Comparison of ENCODE assay signal across 22 cellular contexts in the genomic region with DNA sequence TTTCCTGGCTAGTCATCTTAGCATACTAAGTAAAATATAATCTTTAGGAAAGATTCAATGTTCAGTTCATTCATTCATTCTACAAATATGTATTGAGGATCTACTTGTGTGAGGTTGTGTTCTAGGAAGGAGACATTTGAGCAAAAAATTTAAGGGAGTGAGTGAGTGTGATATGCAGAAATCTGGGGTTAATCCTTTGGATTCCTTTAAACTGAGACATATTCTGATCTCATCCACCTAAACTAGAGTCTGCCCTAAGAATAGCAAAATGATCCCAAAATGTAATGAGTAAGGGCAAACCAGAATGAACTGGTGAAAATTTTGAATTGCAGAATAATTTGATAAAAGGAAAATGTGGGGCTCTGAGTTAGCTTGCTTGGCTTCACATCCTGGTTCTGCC. TPM values are rescaled to one million over a fixed set of nuclear protein-coding genes. Genes with fewer than 3 reads are reported as not detected.
DNase-seq lines count a peak whose midpoint lies in the region; ATAC-seq and TF ChIP-seq lines count a peak whose summit lies in the region.
"Had no signal": no experiment of that assay in that cellular context is flagged by ENCODE, and none has a peak within 500 bp of the region (broad histone marks: within the 10 kb centered on the region; RNA-seq: fewer than 3 reads in every experiment).

No MANE protein-coding gene starts in this region.

- H3K36me3 ChIP-seq in SK-N-SH (replicated peaks in 1 of 2; ENCODE audit: control insufficient read depth in 1 of 2, insufficient read depth in 2 of 2, low read length in 1 of 2) = no peaks in the 10 kb centered on the region
- no peaks in the 10 kb centered on the region for H3K36me3 ChIP-seq in skeletal muscle satellite cell (ENCODE audit: insufficient read depth, low read length)
- H3K36me3 ChIP-seq: ascending aorta, upper lobe of right lung, WERI-Rb-1 had no signal

- H3K4me3 Mint-ChIP-seq in activated naive CD4-positive, alpha-beta T cell treated with anti-CD3 and anti-CD28 coated beads for 36 hours = no peak overlapping the region
- H3K4me3 Mint-ChIP-seq: activated CD8-positive, alpha-beta T cell treated with anti-CD3 and anti-CD28 coated beads, Interleukin-2, amount 10 ng/mL, durations not matched to agents 7 days and 5 days; CD8-positive, alpha-beta memory T cell had no signal

- no peak for TF ChIP-seq EP300 in SK-N-SH (IDR thresholded peaks at IDR 0.05; ENCODE audit: borderline replicate concordance in 1 of 2, low read depth in 1 of 2, low read length in 1 of 2)

- H3K4me1 Mint-ChIP-seq in activated naive CD4-positive, alpha-beta T cell treated with anti-CD3 and anti-CD28 coated beads for 36 hours (ENCODE audit: low read depth) = no peaks in the 10 kb centered on the region
- H3K4me1 Mint-ChIP-seq: CD8-positive, alpha-beta memory T cell had no signal

- H3F3A ChIP-seq in SK-N-SH (replicated peaks; ENCODE audit: insufficient read depth) = peaks cover 5% of the 10 kb centered on the region

- no peaks in the 10 kb centered on the region for H4K20me1 ChIP-seq in SK-N-SH (ENCODE audit: insufficient read depth)

- H3K9me3 ChIP-seq in SK-N-SH (no peaks in the 10 kb centered on the region), skeletal muscle satellite cell (replicated peaks; ENCODE audit: low read length) (no peaks in the 10 kb centered on the region)
- H3K9me3 ChIP-seq: ascending aorta, upper lobe of right lung had no signal

- peaks cover 5% of the 10 kb centered on the region for H3K27me3 Mint-ChIP-seq in activated naive CD4-positive, alpha-beta T cell treated with anti-CD3 and anti-CD28 coated beads for 36 hours (ENCODE audit: low read depth)

- no peak overlapping the region; the same call in 1 of the 2 replicates for H2AFZ ChIP-seq in SK-N-SH (ENCODE audit: low read depth)

- H3K27ac Mint-ChIP-seq in activated naive CD4-positive, alpha-beta T cell treated with anti-CD3 and anti-CD28 coated beads for 36 hours = no peak overlapping the region
- H3K27ac Mint-ChIP-seq: activated CD8-positive, alpha-beta T cell treated with anti-CD3 and anti-CD28 coated beads, Interleukin-2, amount 10 ng/mL, durations not matched to agents 7 days and 5 days; activated T-helper 2 cell treated with anti-CD3 and anti-CD28 coated beads, Interferon-gamma antibody, Interleukin-2, Interleukin-4, amounts not matched to agents 10 μg/mL and 5 μg/mL and 100 μg/mL, durations not matched to agents 14 hours and 24 hours and 36 hours; CD8-positive, alpha-beta memory T cell had no signal

- H3K27me3 ChIP-seq in SK-N-SH (ENCODE audit: insufficient read depth) (no peaks in the 10 kb centered on the region), skeletal muscle satellite cell (ENCODE audit: control insufficient read depth, insufficient read depth, low read length) (no peaks in the 10 kb centered on the region)
- H3K27me3 ChIP-seq: ascending aorta, upper lobe of right lung had no signal

- intact Hi-C loops in activated naive CD4-positive, alpha-beta T cell treated with anti-CD3 and anti-CD28 coated beads for 36 hours (cut with micrococcal nuclease) = no loop called here

- H3K4me2 ChIP-seq in SK-N-SH = no peak overlapping the region
- H3K4me2 ChIP-seq in skeletal muscle satellite cell (ENCODE audit: low read length) = no peak overlapping the region

- peak; percentile 55 for DNase-seq in ELR (ENCODE audit: low read depth)
- no peak for DNase-seq in SK-N-SH
- DNase-seq in fibroblast of pulmonary artery (ENCODE audit: low read depth) = peak; percentile 35
- no peak for DNase-seq in NCI-H2029 (lab: John Stamatoyannopoulos, UW)
- no peak for DNase-seq in activated naive CD4-positive, alpha-beta T cell treated with anti-CD3 and anti-CD28 coated beads for 36 hours
- DNase-seq: activated CD8-positive, alpha-beta T cell treated with anti-CD3 and anti-CD28 coated beads, Interleukin-2, amount 10 ng/mL, durations not matched to agents 7 days and 5 days; CD8-positive, alpha-beta memory T cell; effector memory CD4-positive, alpha-beta T cell; islet precursor cell; NCI-H1694; NCI-H524; occipital lobe; upper lobe of right lung; WERI-Rb-1 had no signal

- no peak overlapping the region for H3K4me3 ChIP-seq in SK-N-SH (ENCODE audit: low read depth in 2 of 2, low read length in 1 of 2)
- H3K4me3 ChIP-seq in fibroblast of pulmonary artery (replicated peaks; ENCODE audit: low read depth, low read length) = no peak overlapping the region
- H3K4me3 ChIP-seq in skeletal muscle satellite cell (ENCODE audit: low read length) = no peak overlapping the region
- H3K4me3 ChIP-seq: ascending aorta, skin epidermis, upper lobe of right lung had no signal

- no peaks in the 10 kb centered on the region for H3K9me3 Mint-ChIP-seq in activated naive CD4-positive, alpha-beta T cell treated with anti-CD3 and anti-CD28 coated beads for 36 hours
- H3K9me3 Mint-ChIP-seq: activated T-helper 2 cell treated with anti-CD3 and anti-CD28 coated beads, Interferon-gamma antibody, Interleukin-2, Interleukin-4, amounts not matched to agents 10 μg/mL and 5 μg/mL and 100 μg/mL, durations not matched to agents 14 hours and 24 hours and 36 hours; CD8-positive, alpha-beta memory T cell had no signal

- H3K4me1 ChIP-seq in SK-N-SH (ENCODE audit: control insufficient read depth in 1 of 2, insufficient read depth in 2 of 2, low read depth in 1 of 2, low read length in 1 of 2) (no peaks in the 10 kb centered on the region), skeletal muscle satellite cell (ENCODE audit: control insufficient read depth, insufficient read depth, low read length) (peaks cover 25% of the 10 kb centered on the region)
- H3K4me1 ChIP-seq: ascending aorta, upper lobe of right lung had no signal

- H3K36me3 Mint-ChIP-seq in activated naive CD4-positive, alpha-beta T cell treated with anti-CD3 and anti-CD28 coated beads for 36 hours (ENCODE audit: low read depth) = no peaks in the 10 kb centered on the region
- H3K36me3 Mint-ChIP-seq: CD8-positive, alpha-beta memory T cell had no signal

- no peak overlapping the region for H3K9ac ChIP-seq in SK-N-SH
- peak overlapping the region; percentile 37 for H3K9ac ChIP-seq in skeletal muscle satellite cell (ENCODE audit: low read depth, low read length)

- POLR2A ChIA-PET in SK-N-SH (lab: Yijun Ruan, JAX) = no interaction called here

- TF ChIP-seq CTCF in SK-N-SH (IDR thresholded peaks at IDR 0.05) (no peak), fibroblast of pulmonary artery (IDR thresholded peaks at IDR 0.05; ENCODE audit: low read length, missing control alignments) (no peak)

- no peaks in the 10 kb centered on the region for H3K9me2 ChIP-seq in SK-N-SH

- TF ChIP-seq RAD21 in SK-N-SH (IDR thresholded peaks at IDR 0.05; ENCODE audit: low read length) = no peak

- ATAC-seq in HG03342 (IDR thresholded peaks at IDR 0.05; ENCODE audit: unreplicated experiment) = no peak
- ATAC-seq: activated CD8-positive, alpha-beta T cell treated with anti-CD3 and anti-CD28 coated beads, Interleukin-2, amount 10 ng/mL, durations not matched to agents 7 days and 5 days; upper lobe of right lung had no signal

- CTCF ChIA-PET in SK-N-SH (lab: Yijun Ruan, JAX) = interaction anchor here (1.4 kb wide), 1 partner anchor 14 kb away, joined by 4 read pairs; no protein-coding TSS in a partner anchor
- CTCF ChIA-PET in activated naive CD4-positive, alpha-beta T cell treated with anti-CD3 and anti-CD28 coated beads for 36 hours (lab: Charles Lee) = no interaction called here

- H3K79me2 ChIP-seq in SK-N-SH (ENCODE audit: insufficient read depth) = no peaks in the 10 kb centered on the region

- no peak overlapping the region; a peak in 1 of 4 replicates for H3K27ac ChIP-seq in SK-N-SH (ENCODE audit: low read depth in 2 of 2, low read length in 1 of 2)
- H3K27ac ChIP-seq: ascending aorta, skin epidermis, upper lobe of right lung, WERI-Rb-1 had no signal

TF ChIP-seq in SK-N-SH, 30 proteins besides CTCF, POLR2A, EP300 and RAD21 (continues in another document):
- TF ChIP-seq FOXM1 (IDR thresholded peaks at IDR 0.05; ENCODE audit: low read depth) = no peak
- TF ChIP-seq GABPA (IDR thresholded peaks at IDR 0.05; ENCODE audit: low read depth) = no peak
- TF ChIP-seq, protein P1, sequence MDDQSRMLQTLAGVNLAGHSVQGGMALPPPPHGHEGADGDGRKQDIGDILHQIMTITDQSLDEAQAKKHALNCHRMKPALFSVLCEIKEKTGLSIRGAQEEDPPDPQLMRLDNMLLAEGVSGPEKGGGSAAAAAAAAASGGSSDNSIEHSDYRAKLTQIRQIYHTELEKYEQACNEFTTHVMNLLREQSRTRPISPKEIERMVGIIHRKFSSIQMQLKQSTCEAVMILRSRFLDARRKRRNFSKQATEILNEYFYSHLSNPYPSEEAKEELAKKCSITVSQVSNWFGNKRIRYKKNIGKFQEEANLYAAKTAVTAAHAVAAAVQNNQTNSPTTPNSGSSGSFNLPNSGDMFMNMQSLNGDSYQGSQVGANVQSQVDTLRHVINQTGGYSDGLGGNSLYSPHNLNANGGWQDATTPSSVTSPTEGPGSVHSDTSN (IDR thresholded peaks at IDR 0.05) = no peak
- no peak for TF ChIP-seq MXI1 (IDR thresholded peaks at IDR 0.05; ENCODE audit: low read depth, low read length)
- TF ChIP-seq, protein P2, sequence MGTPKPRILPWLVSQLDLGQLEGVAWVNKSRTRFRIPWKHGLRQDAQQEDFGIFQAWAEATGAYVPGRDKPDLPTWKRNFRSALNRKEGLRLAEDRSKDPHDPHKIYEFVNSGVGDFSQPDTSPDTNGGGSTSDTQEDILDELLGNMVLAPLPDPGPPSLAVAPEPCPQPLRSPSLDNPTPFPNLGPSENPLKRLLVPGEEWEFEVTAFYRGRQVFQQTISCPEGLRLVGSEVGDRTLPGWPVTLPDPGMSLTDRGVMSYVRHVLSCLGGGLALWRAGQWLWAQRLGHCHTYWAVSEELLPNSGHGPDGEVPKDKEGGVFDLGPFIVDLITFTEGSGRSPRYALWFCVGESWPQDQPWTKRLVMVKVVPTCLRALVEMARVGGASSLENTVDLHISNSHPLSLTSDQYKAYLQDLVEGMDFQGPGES (IDR thresholded peaks at IDR 0.05; ENCODE audit: low read depth, low read length) = no peak
- peak; percentile 37; the same call in 1 of the 2 replicates for TF ChIP-seq FOSL2 (IDR thresholded peaks at IDR 0.05; ENCODE audit: borderline replicate concordance, low read depth)
- no peak for TF ChIP-seq YY1 (IDR thresholded peaks at IDR 0.05; ENCODE audit: low read depth)

RNA-seq across cellular contexts. Expression of a gene that starts 8.6 kb away (rescaled TPM):
- not detected in 2 replicates for polyA plus RNA-seq in SK-N-SH (2012; rRNA removed)
- not detected in 2 replicates for polyA plus RNA-seq in SK-N-SH (2012; cell fraction: cytosol; rRNA removed)
- 0.18 TPM in 1 of 2 replicates, not detected in the other for polyA plus RNA-seq in SK-N-SH (2012; cell fraction: nucleus; rRNA removed)
- total RNA-seq in skeletal muscle satellite cell (2012; rRNA removed) = not detected in 2 replicates
- total RNA-seq in activated naive CD4-positive, alpha-beta T cell treated with anti-CD3 and anti-CD28 coated beads for 36 hours = not detected
- total RNA-seq: activated CD8-positive, alpha-beta T cell treated with anti-CD3 and anti-CD28 coated beads, Interleukin-2, amount 10 ng/mL, durations not matched to agents 7 days and 5 days; activated T-helper 2 cell treated with anti-CD3 and anti-CD28 coated beads, Interferon-gamma antibody, Interleukin-2, Interleukin-4, amounts not matched to agents 10 μg/mL and 5 μg/mL and 100 μg/mL, durations not matched to agents 14 hours and 24 hours and 36 hours; ascending aorta; CD8-positive, alpha-beta memory T cell; G401; glomerular endothelial cell; mononuclear cell; occipital lobe; upper lobe of right lung had no signal
- polyA plus RNA-seq: CD8-positive, alpha-beta memory T cell had no signal

Comparison
In these comparisons a context has a peak if more than half of its experiments do, and no peak if none do; other contexts are left out.
1. DNase-seq: peak in ELR (single experiment) and fibroblast of pulmonary artery (single experiment); none in SK-N-SH (single experiment), NCI-H2029 (single experiment) and activated naive CD4-positive, alpha-beta T cell treated with anti-CD3 and anti-CD28 coated beads for 36 hours (single experiment).